Comparison of ENCODE assay signal across 8 cellular contexts in the genomic region with DNA sequence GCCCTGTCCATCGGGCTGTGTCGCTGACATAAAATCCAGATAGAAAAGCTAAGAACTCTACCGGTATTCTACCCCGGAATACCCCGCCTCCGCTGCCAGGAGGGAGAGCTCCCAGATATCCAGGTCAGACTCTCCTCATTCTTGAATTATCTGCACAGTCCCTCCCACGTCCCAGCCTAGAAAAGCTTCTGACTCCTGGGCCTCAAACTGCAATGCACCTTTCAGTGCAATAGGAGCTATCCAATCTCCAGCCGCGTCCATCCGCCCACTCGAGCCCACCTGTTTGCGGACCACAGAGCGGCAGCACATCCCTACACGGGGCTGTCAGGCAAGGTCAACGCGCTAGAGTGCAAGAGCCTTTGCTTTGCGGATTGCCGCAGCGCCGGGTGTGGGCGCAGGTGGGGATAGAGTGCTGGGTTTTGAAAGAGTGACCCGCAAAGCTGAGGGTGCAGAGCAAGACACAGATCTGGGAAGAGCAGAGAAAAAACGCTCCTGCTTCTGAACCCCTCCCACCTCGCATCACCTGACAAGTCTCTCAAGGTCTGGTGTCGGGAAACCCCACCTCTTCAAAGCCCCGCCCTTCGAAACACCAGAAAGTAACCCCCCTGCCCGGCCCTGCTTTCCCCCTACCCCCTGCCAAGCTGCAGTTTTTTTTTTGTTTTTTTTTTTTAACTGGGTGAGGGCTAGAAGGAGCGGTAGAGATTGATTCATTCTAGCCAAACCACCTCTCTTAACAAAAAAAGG. TPM values are rescaled to one million over a fixed set of nuclear protein-coding genes. Genes with fewer than 3 reads are reported as not detected.
DNase-seq lines count a peak whose midpoint lies in the region; ATAC-seq and TF ChIP-seq lines count a peak whose summit lies in the region.

No MANE protein-coding gene starts in this region.

- peak overlapping the region; percentile 96 for H3K4me3 Mint-ChIP-seq in activated CD4-positive, alpha-beta memory T cell treated with anti-CD3 and anti-CD28 coated beads for 36 hours

- H3K36me3 ChIP-seq in lower lobe of right lung: peaks cover 46% of the 10 kb centered on the region

- H3K36me3 Mint-ChIP-seq in activated CD4-positive, alpha-beta memory T cell treated with anti-CD3 and anti-CD28 coated beads for 36 hours: peaks cover 42% of the 10 kb centered on the region

- H3K27ac ChIP-seq in dorsolateral prefrontal cortex: peak overlapping the region in 58 of 59 donors; percentile 62 to 98 (median 94)
- peak overlapping the region; percentile 98 for H3K27ac ChIP-seq in lower lobe of right lung

- H3K4me1 ChIP-seq in lower lobe of right lung: peaks cover 48% of the 10 kb centered on the region

- intact Hi-C loops in activated CD4-positive, alpha-beta memory T cell treated with anti-CD3 and anti-CD28 coated beads for 36 hours (cut with micrococcal nuclease): loop anchor here (1.0 to 10.0 kb wide), 4 partner anchors 23 to 262 kb away; partner anchors contain the start of genes B3GALT4, PFDN6 and WDR46
- intact Hi-C loops in dorsolateral prefrontal cortex (cut with DNase I) (no loop called here), lower lobe of right lung (cut with DNase I) (no loop called here)

- no peaks in the 10 kb centered on the region for H3K27me3 ChIP-seq in dorsolateral prefrontal cortex
- no peaks in the 10 kb centered on the region for H3K27me3 ChIP-seq in lower lobe of right lung (ENCODE audit: low read depth)

- CTCF ChIA-PET in activated CD4-positive, alpha-beta memory T cell treated with anti-CD3 and anti-CD28 coated beads for 36 hours (lab: Charles Lee): interaction anchor here (0.6 to 4.2 kb wide), 8 partner anchors 12 to 474 kb away, joined by 3 to 36 read pairs (median 3); partner anchors contain the start of genes B3GALT4, RGL2 and TAP2

- ATAC-seq in HG02973 (IDR thresholded peaks at IDR 0.05; ENCODE audit: unreplicated experiment) (peak; percentile 31), lower lobe of right lung (peak; percentile 58 to 61)

- H3K27ac Mint-ChIP-seq in activated CD4-positive, alpha-beta memory T cell treated with anti-CD3 and anti-CD28 coated beads for 36 hours: peak overlapping the region; percentile 98

- POLR2A ChIA-PET in activated CD4-positive, alpha-beta memory T cell treated with anti-CD3 and anti-CD28 coated beads for 36 hours (lab: Charles Lee): interaction anchor here (0.7 to 2.7 kb wide), 9 partner anchors 12 to 468 kb away, joined by 3 to 12 read pairs (median 6); partner anchors contain the start of genes B3GALT4, PFDN6, RGL2 and RPS18

- DNase-seq in DMS153 treated with DMSO at 0.1 percent for 48 hours (lab: John Stamatoyannopoulos, UW; ENCODE audit: unreplicated experiment) (peak; percentile 56), NCI-H69 (lab: John Stamatoyannopoulos, UW) (peak; percentile 92), dorsolateral prefrontal cortex (peak in 7 of 10 donors; percentile 58 to 85 (median 70)), lower lobe of right lung (peak; percentile 87), cortex of kidney (lab: John Stamatoyannopoulos, UW) (no peak)
- DNase-seq in activated CD4-positive, alpha-beta memory T cell treated with anti-CD3 and anti-CD28 coated beads for 36 hours: peak; percentile 90
- DNase-seq in stimulated activated CD4-positive, alpha-beta T cell treated with anti-CD3 and anti-CD28 coated beads, TNF-alpha, amount 100 ng/mL, for 1 hour (ENCODE audit: low read depth in 3 of 3, low spot score in 1 of 3): peak; percentile 65 to 73 (median 68)

- no peaks in the 10 kb centered on the region for H3K9me3 Mint-ChIP-seq in activated CD4-positive, alpha-beta memory T cell treated with anti-CD3 and anti-CD28 coated beads for 36 hours

- H3K4me3 ChIP-seq in dorsolateral prefrontal cortex (peak overlapping the region; percentile 62 to 97 (median 90)), lower lobe of right lung (peak overlapping the region; percentile 96)

- no peaks in the 10 kb centered on the region for H3K9me3 ChIP-seq in lower lobe of right lung

- H3K4me1 Mint-ChIP-seq in activated CD4-positive, alpha-beta memory T cell treated with anti-CD3 and anti-CD28 coated beads for 36 hours (ENCODE audit: low read depth): peaks cover 54% of the 10 kb centered on the region

- TF ChIP-seq CTCF in dorsolateral prefrontal cortex (IDR thresholded peaks at IDR 0.05 in 54 of 56, conservative IDR thresholded peaks at IDR 0.05 in 2 of 56; ENCODE audit: low read depth in 1 of 56, partially characterized antibody in 56 of 56): no peak
- TF ChIP-seq CTCF in lower lobe of right lung (IDR thresholded peaks at IDR 0.05): no peak

- H3K27me3 Mint-ChIP-seq in activated CD4-positive, alpha-beta memory T cell treated with anti-CD3 and anti-CD28 coated beads for 36 hours: no peaks in the 10 kb centered on the region

RNA-seq across cellular contexts. Expression of gene TAPBP, which starts 1.3 kb away (rescaled TPM):
- 100 to 1,000 TPM; 202 to 213 TPM for total RNA-seq in activated CD4-positive, alpha-beta memory T cell treated with anti-CD3 and anti-CD28 coated beads for 36 hours
- total RNA-seq in dorsolateral prefrontal cortex (100 to 1,000 TPM in 7 of 120 experiments, 10 to 100 TPM in 113; 52.1 to 121 (median 79.4) TPM), lower lobe of right lung (206 TPM)

RNA-seq across cellular contexts. Expression of gene ZBTB22, which starts 5.0 kb away (rescaled TPM):
- 10 to 100 TPM; 11.0 to 12.1 TPM for total RNA-seq in activated CD4-positive, alpha-beta memory T cell treated with anti-CD3 and anti-CD28 coated beads for 36 hours
- total RNA-seq in dorsolateral prefrontal cortex (10 to 100 TPM; 16.7 to 36.6 (median 25.5) TPM), lower lobe of right lung (27.5 TPM)

RNA-seq across cellular contexts. Expression of gene DAXX, which starts 10.2 kb away (rescaled TPM):
- 10 to 100 TPM; 60.5 to 64.1 TPM for total RNA-seq in activated CD4-positive, alpha-beta memory T cell treated with anti-CD3 and anti-CD28 coated beads for 36 hours
- 10 to 100 TPM; 18.3 to 43.1 (median 27.8) TPM for total RNA-seq in dorsolateral prefrontal cortex
- total RNA-seq in lower lobe of right lung: 36.0 TPM

RNA-seq across cellular contexts. Expression of gene RGL2, which starts 13.8 kb away (rescaled TPM):
- total RNA-seq in activated CD4-positive, alpha-beta memory T cell treated with anti-CD3 and anti-CD28 coated beads for 36 hours: 10 to 100 TPM; 24.6 to 26.0 TPM
- 10 to 100 TPM; 30.9 to 94.4 (median 52.6) TPM for total RNA-seq in dorsolateral prefrontal cortex
- total RNA-seq in lower lobe of right lung: 117 TPM

RNA-seq across cellular contexts. Expression of gene PFDN6, which starts 23.1 kb away (rescaled TPM):
- 10 to 100 TPM; 78.5 to 90.9 TPM for total RNA-seq in activated CD4-positive, alpha-beta memory T cell treated with anti-CD3 and anti-CD28 coated beads for 36 hours
- 10 to 100 TPM; 29.1 to 82.4 (median 59.2) TPM for total RNA-seq in dorsolateral prefrontal cortex
- 32.9 TPM for total RNA-seq in lower lobe of right lung
